Comparison of ENCODE assay signal across 8 cellular contexts in genomic region chr4:153651041-153651960, GRCh38. TPM values are rescaled to one million over a fixed set of nuclear protein-coding genes. Genes with fewer than 3 reads are reported as not detected.
A peak's percentile ranks its signal among the peaks of the same experiment; 100 is the strongest.
DNase-seq lines count a peak whose midpoint lies in the region; ATAC-seq, FAIRE-seq and TF ChIP-seq lines count a peak whose summit lies in the region.

No MANE protein-coding gene starts in this region.

- no peak for TF ChIP-seq POLR2A in H54 (IDR thresholded peaks at IDR 0.05; ENCODE audit: low read depth, low read length)

- H3K9me3 Mint-ChIP-seq in activated CD8-positive, alpha-beta memory T cell treated with anti-CD3 and anti-CD28 coated beads, Interleukin-2, amount 10 ng/mL, durations not matched to agents 7 days and 5 days (ENCODE audit: low read depth) = no peaks in the 10 kb centered on the region

- peaks cover 6% of the 10 kb centered on the region for H3K27me3 Mint-ChIP-seq in activated CD8-positive, alpha-beta memory T cell treated with anti-CD3 and anti-CD28 coated beads, Interleukin-2, amount 10 ng/mL, durations not matched to agents 7 days and 5 days

- no peak for FAIRE-seq in H54 (lab: Jason Lieb, UNC)

- ATAC-seq in activated CD8-positive, alpha-beta memory T cell treated with anti-CD3 and anti-CD28 coated beads, Interleukin-2, amount 10 ng/mL, durations not matched to agents 7 days and 5 days = peak; percentile 93
- ATAC-seq in HG02763 (IDR thresholded peaks at IDR 0.05; ENCODE audit: unreplicated experiment) = no peak

- H3K4me3 Mint-ChIP-seq in activated CD8-positive, alpha-beta memory T cell treated with anti-CD3 and anti-CD28 coated beads, Interleukin-2, amount 10 ng/mL, durations not matched to agents 7 days and 5 days = no peak overlapping the region

- H3K4me1 Mint-ChIP-seq in activated CD8-positive, alpha-beta memory T cell treated with anti-CD3 and anti-CD28 coated beads, Interleukin-2, amount 10 ng/mL, durations not matched to agents 7 days and 5 days = peaks cover 20% of the 10 kb centered on the region

- H3K27ac Mint-ChIP-seq in activated CD8-positive, alpha-beta memory T cell treated with anti-CD3 and anti-CD28 coated beads, Interleukin-2, amount 10 ng/mL, durations not matched to agents 7 days and 5 days = peak overlapping the region; percentile 79

- peak; percentile 75 for DNase-seq in activated CD8-positive, alpha-beta memory T cell treated with anti-CD3 and anti-CD28 coated beads, Interleukin-2, amount 10 ng/mL, durations not matched to agents 7 days and 5 days
- DNase-seq in activated CD8-positive, alpha-beta memory T cell treated with anti-CD3 and anti-CD28 coated beads for 24 hours = no peak
- DNase-seq in activated T-cell treated with anti-CD3 and anti-CD28 coated beads for 48 hours (ENCODE audit: low read depth) = peak; percentile 48
- peak; percentile 58 for DNase-seq in globus pallidus (ENCODE audit: low spot score)
- peak in 3 of 4 experiments; percentile 4 to 38 (median 34) for DNase-seq in stimulated activated CD4-positive, alpha-beta T cell treated with anti-CD3 and anti-CD28 coated beads, Interleukin-1b, Interleukin-23, amount 100 ng/mL, for 24 hours (ENCODE audit: low read depth in 4 of 4, low spot score in 1 of 4)
- DNase-seq in SK-N-DZ (ENCODE audit: low spot score) = no peak
- DNase-seq in H54 (ENCODE audit: insufficient read length, low spot score) = no peak

- no peaks in the 10 kb centered on the region for H3K36me3 Mint-ChIP-seq in activated CD8-positive, alpha-beta memory T cell treated with anti-CD3 and anti-CD28 coated beads, Interleukin-2, amount 10 ng/mL, durations not matched to agents 7 days and 5 days

- CTCF ChIA-PET in activated CD8-positive, alpha-beta memory T cell treated with anti-CD3 and anti-CD28 coated beads, Interleukin-2, amount 10 ng/mL, durations not matched to agents 7 days and 5 days (lab: Charles Lee) = interaction anchor here (0.7 to 2.2 kb wide), 5 partner anchors 8 to 306 kb away, joined by 3 to 8 read pairs (median 3); no protein-coding TSS in a partner anchor

RNA-seq across cellular contexts. Expression of gene TLR2, which starts 32.8 kb away (rescaled TPM):
- total RNA-seq in activated CD8-positive, alpha-beta memory T cell treated with anti-CD3 and anti-CD28 coated beads, Interleukin-2, amount 10 ng/mL, durations not matched to agents 7 days and 5 days = under 1 TPM in 1 of 2 experiments, not detected in 1; 0.41 TPM
- polyA plus RNA-seq in SK-N-DZ (2014; cell fraction: cytosol; rRNA removed) = 0.06 and 0.17 TPM in 2 replicates
- 0.80 and 1.1 TPM in 2 replicates for polyA plus RNA-seq in SK-N-DZ (2014; cell fraction: nucleus; rRNA removed)

Comparison
In these comparisons a context has a peak if more than half of its experiments do, and no peak if none do; other contexts are left out.
1. DNase-seq: peak in activated CD8-positive, alpha-beta memory T cell treated with anti-CD3 and anti-CD28 coated beads, Interleukin-2, amount 10 ng/mL, durations not matched to agents 7 days and 5 days (single experiment), activated T-cell treated with anti-CD3 and anti-CD28 coated beads for 48 hours (single experiment), globus pallidus (single experiment) and stimulated activated CD4-positive, alpha-beta T cell treated with anti-CD3 and anti-CD28 coated beads, Interleukin-1b, Interleukin-23, amount 100 ng/mL, for 24 hours (3 of 4); none in activated CD8-positive, alpha-beta memory T cell treated with anti-CD3 and anti-CD28 coated beads for 24 hours (single experiment), SK-N-DZ (single experiment) and H54 (single experiment).